8 cellular contexts compared by ENCODE assay signal in genomic region chr15:57861039-57861638, GRCh38.
DNase-seq lines count a peak whose midpoint lies in the region; ATAC-seq, FAIRE-seq and TF ChIP-seq lines count a peak whose summit lies in the region.

No MANE protein-coding gene starts in this region.

- no peaks in the 10 kb centered on the region for H3K27me3 Mint-ChIP-seq in MCF 10A (ENCODE audit: insufficient read depth, unreplicated experiment)

- peaks cover 19% of the 10 kb centered on the region for H3K4me1 Mint-ChIP-seq in MCF 10A (ENCODE audit: insufficient read depth, unreplicated experiment)

- intact Hi-C loops in MCF 10A (cut with micrococcal nuclease), result loop anchor here (1.0 kb wide), 4 partner anchors 110 to 249 kb away; no protein-coding TSS in a partner anchor
- intact Hi-C loops in kidney (cut with DNase I), result loop anchor here (10.0 kb wide), 1 partner anchor 204 kb away; the partner anchor contains the start of gene ALDH1A2

- CTCF ChIA-PET in MCF 10A (lab: Yijun Ruan, JAX), result interaction anchor here (0.6 to 13.3 kb wide), 50 partner anchors 9 to 714 kb away, joined by 3 to 340 read pairs (median 5); partner anchors contain the start of gene ALDH1A2

- ATAC-seq in stimulated activated naive CD8-positive, alpha-beta T cell treated with anti-CD3 and anti-CD28 coated beads, Interleukin-15, Interleukin-2, amounts not matched to agents 100 U/mL and 50 U/mL, for 24 hours, result no peak

- no peaks in the 10 kb centered on the region for H3K36me3 Mint-ChIP-seq in MCF 10A (ENCODE audit: insufficient read depth, unreplicated experiment)

- no TSS peak for BruUV-seq in MCF 10A (replicated peaks; lab: Mats Ljungman, UMichigan)

- no peak overlapping the region for H3K27ac Mint-ChIP-seq in MCF 10A (ENCODE audit: low read depth, unreplicated experiment)

- H3K9me3 ChIP-seq in NT2/D1 (ENCODE audit: insufficient read depth, low read length), result no peaks in the 10 kb centered on the region
- H3K9me3 ChIP-seq in kidney (ENCODE audit: control insufficient read depth in 1 of 2, low read length in 2 of 2), result no peaks in the 10 kb centered on the region

- H3K4me1 ChIP-seq in NT2/D1 (ENCODE audit: insufficient read depth, insufficient read length) (no peaks in the 10 kb centered on the region), kidney (ENCODE audit: control insufficient read depth in 1 of 2, insufficient read depth in 1 of 2, low read depth in 1 of 2, low read length in 2 of 2) (no peaks in the 10 kb centered on the region)

- DNase-seq in DMS153 treated with DMSO at 0.1 percent for 48 hours (lab: John Stamatoyannopoulos, UW; ENCODE audit: unreplicated experiment) (peak; percentile 20), HFF-Myc (ENCODE audit: extremely low read depth, low read depth) (peak; percentile 59), NT2/D1 (ENCODE audit: low read depth, low spot score) (peak; percentile 57), MCF 10A (ENCODE audit: unreplicated experiment) (peak; percentile 75), kidney (no peak), superior temporal gyrus (ENCODE audit: extremely low spot score) (peak; percentile 95)
- no peak for DNase-seq in activated CD4-positive, CD25-positive, alpha-beta regulatory T cell treated with anti-CD3 and anti-CD28 coated beads, Interleukin-2, amount 50 U/mL, for 72 hours
- DNase-seq in stimulated activated naive CD8-positive, alpha-beta T cell treated with anti-CD3 and anti-CD28 coated beads, Interleukin-15, Interleukin-2, amounts not matched to agents 100 U/mL and 50 U/mL, for 24 hours, result no peak

- POLR2A ChIA-PET in MCF 10A (lab: Yijun Ruan, JAX), result interaction anchor here (0.6 to 1.4 kb wide), 6 partner anchors 53 to 210 kb away, joined by 3 to 6 read pairs (median 4); no protein-coding TSS in a partner anchor

- H3K36me3 ChIP-seq in NT2/D1 (ENCODE audit: insufficient read depth, insufficient read length, low read length) (no peaks in the 10 kb centered on the region), kidney (ENCODE audit: control insufficient read depth in 1 of 2, insufficient read depth in 2 of 2, low read length in 2 of 2) (no peaks in the 10 kb centered on the region)

- no peaks in the 10 kb centered on the region for H3K27me3 ChIP-seq in NT2/D1 (ENCODE audit: insufficient read depth, insufficient read length)

- H3K9me3 Mint-ChIP-seq in MCF 10A (ENCODE audit: unreplicated experiment), result no peaks in the 10 kb centered on the region

- TF ChIP-seq CTCF in HFF-Myc (IDR thresholded peaks at IDR 0.05; ENCODE audit: low read depth, low read length, missing control alignments) (peak; percentile 61), MCF 10A (IDR thresholded peaks at IDR 0.05; ENCODE audit: unreplicated experiment) (peak; percentile 69), kidney (IDR thresholded peaks at IDR 0.05; ENCODE audit: borderline replicate concordance, extremely low read depth, insufficient read depth) (peak; percentile 76)

- H3K27ac ChIP-seq in kidney (ENCODE audit: low read depth in 2 of 2, low read length in 2 of 2), result no peak overlapping the region

- no peak overlapping the region for H3K4me3 Mint-ChIP-seq in MCF 10A (ENCODE audit: unreplicated experiment)

- H3K4me3 ChIP-seq in HFF-Myc (replicated peaks; ENCODE audit: low read depth, low read length) (no peak overlapping the region), NT2/D1 (ENCODE audit: insufficient read length, low read depth) (no peak overlapping the region), kidney (ENCODE audit: low read length in 2 of 2) (no peak overlapping the region)

- FAIRE-seq in kidney (lab: Jason Lieb, UNC), result peak; percentile 95

- no peak overlapping the region for H3K9ac ChIP-seq in NT2/D1 (ENCODE audit: insufficient read length, low read depth)
- H3K9ac ChIP-seq in kidney (ENCODE audit: low read length in 2 of 2), result no peak overlapping the region

Comparison
In these comparisons a context has a peak if more than half of its experiments do, and no peak if none do; other contexts are left out.
1. DNase-seq: peak in DMS153 treated with DMSO at 0.1 percent for 48 hours (single experiment), HFF-Myc (single experiment), NT2/D1 (single experiment), MCF 10A (single experiment) and superior temporal gyrus (single experiment); none in kidney (single experiment), activated CD4-positive, CD25-positive, alpha-beta regulatory T cell treated with anti-CD3 and anti-CD28 coated beads, Interleukin-2, amount 50 U/mL, for 72 hours (single experiment) and stimulated activated naive CD8-positive, alpha-beta T cell treated with anti-CD3 and anti-CD28 coated beads, Interleukin-15, Interleukin-2, amounts not matched to agents 100 U/mL and 50 U/mL, for 24 hours (single experiment).
2. Peak in every context shown above with its lines, with median percentiles within 50 percentile points of each other: CTCF ChIP-seq.